In the genomic region with DNA sequence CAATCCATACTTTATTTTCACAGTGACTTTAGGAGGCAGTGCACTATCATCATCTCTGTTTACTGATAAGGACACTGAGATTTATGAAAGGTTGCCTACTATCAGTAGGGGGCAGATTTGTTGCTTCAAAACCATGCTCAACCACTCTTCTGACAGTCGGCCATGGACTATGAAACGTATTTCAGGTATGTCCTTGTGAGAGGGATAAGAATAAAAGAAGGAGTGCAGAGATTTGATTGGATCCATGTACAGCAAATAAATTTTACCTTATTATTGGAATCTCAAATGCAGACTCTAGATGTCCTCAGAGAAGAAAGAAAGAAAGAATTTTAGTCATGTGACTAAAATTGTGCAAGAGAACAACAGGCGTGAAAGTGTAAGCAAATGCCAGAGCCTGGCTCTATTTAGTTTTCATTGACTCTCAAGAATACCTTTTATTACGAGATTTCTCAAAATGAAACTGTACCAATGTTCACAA, we compare ENCODE assay signal across 8 cellular contexts.
DNase-seq lines count a peak whose midpoint lies in the region; ATAC-seq and TF ChIP-seq lines count a peak whose summit lies in the region.

No MANE protein-coding gene starts in this region.

- H3K4me3 ChIP-seq in HEK293 (ENCODE audit: low read depth, low read length), result no peak overlapping the region

- H3K36me3 Mint-ChIP-seq in osteocyte (ENCODE audit: unreplicated experiment), result no peaks in the 10 kb centered on the region

- POLR2A ChIA-PET in HEK293 (lab: Yijun Ruan, JAX), result no interaction called here

- ATAC-seq in esophagus mucosa, result no peak

- H3K9me3 Mint-ChIP-seq in osteocyte (ENCODE audit: unreplicated experiment), result no peaks in the 10 kb centered on the region

- DNase-seq in EL (peak; percentile 48), RPMI8226 (peak; percentile 39), iris pigment epithelial cell (ENCODE audit: low read depth) (peak; percentile 26), NCI-H2107 treated with DMSO at 0.1 percent for 48 hours (lab: John Stamatoyannopoulos, UW; ENCODE audit: unreplicated experiment) (no peak), osteocyte (ENCODE audit: extremely low spot score, unreplicated experiment) (no peak), AML-193 (lab: John Stamatoyannopoulos, UW) (no peak)

- H3K4me1 Mint-ChIP-seq in osteocyte (ENCODE audit: unreplicated experiment), result peaks cover 6% of the 10 kb centered on the region

- CTCF ChIA-PET in HEK293 (lab: Yijun Ruan, JAX), result no interaction called here

- no peak overlapping the region for H3K27ac ChIP-seq in HEK293 (ENCODE audit: extremely low read depth, low read depth, low read length)

- no peaks in the 10 kb centered on the region for H3K9me3 ChIP-seq in HEK293 (ENCODE audit: control insufficient read depth, insufficient read depth, low read depth, low read length)

- H3K4me1 ChIP-seq in HEK293 (ENCODE audit: control insufficient read depth, insufficient read depth, low read length), result no peaks in the 10 kb centered on the region

- peaks cover 33% of the 10 kb centered on the region for H3K27me3 Mint-ChIP-seq in osteocyte (ENCODE audit: unreplicated experiment)

- no peak overlapping the region for H3K27ac Mint-ChIP-seq in osteocyte (ENCODE audit: unreplicated experiment)

- TF ChIP-seq CTCF in HEK293 (tag by site-specific recombination; IDR thresholded peaks at IDR 0.05) (no peak), osteocyte (IDR thresholded peaks at IDR 0.05) (no peak)

- H3K4me3 Mint-ChIP-seq in osteocyte (ENCODE audit: unreplicated experiment), result no peak overlapping the region

- H3K36me3 ChIP-seq in HEK293 (ENCODE audit: control insufficient read depth in 2 of 2, insufficient read depth in 1 of 2, low read length in 2 of 2), result no peaks in the 10 kb centered on the region

TF ChIP-seq in HEK293, 187 proteins besides CTCF, POLR2A, EP300 and RAD21:
- TF ChIP-seq, protein P1, sequence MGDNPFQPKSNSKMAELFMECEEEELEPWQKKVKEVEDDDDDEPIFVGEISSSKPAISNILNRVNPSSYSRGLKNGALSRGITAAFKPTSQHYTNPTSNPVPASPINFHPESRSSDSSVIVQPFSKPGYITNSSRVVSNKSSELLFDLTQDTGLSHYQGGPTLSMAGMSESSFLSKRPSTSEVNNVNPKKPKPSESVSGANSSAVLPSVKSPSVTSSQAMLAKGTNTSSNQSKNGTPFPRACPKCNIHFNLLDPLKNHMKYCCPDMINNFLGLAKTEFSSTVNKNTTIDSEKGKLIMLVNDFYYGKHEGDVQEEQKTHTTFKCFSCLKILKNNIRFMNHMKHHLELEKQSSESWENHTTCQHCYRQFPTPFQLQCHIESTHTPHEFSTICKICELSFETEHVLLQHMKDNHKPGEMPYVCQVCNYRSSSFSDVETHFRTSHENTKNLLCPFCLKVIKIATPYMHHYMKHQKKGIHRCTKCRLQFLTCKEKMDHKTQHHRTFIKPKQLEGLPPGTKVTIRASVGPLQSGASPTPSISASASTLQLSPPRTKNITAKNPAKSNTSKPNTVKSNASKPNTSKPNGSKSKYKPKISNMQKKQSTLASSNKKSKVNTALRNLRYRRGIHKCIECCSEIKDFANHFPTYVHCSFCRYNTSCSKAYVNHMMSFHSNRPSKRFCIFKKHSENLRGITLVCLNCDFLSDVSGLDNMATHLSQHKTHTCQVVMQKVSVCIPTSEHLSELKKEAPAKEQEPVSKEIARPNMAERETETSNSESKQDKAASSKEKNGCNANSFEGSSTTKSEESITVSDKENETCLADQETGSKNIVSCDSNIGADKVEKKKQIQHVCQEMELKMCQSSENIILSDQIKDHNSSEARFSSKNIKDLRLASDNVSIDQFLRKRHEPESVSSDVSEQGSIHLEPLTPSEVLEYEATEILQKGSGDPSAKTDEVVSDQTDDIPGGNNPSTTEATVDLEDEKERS (tag by site-specific recombination; IDR thresholded peaks at IDR 0.05), result no peak
- TF ChIP-seq ZNF292 (tag by site-specific recombination; IDR thresholded peaks at IDR 0.05; ENCODE audit: borderline replicate concordance, low read depth), result no peak
- 0 out of 2 replicates have a peak, but pooled peaks have one; percentile 6 for TF ChIP-seq ZNF654 (tag by site-specific recombination; IDR thresholded peaks at IDR 0.05; ENCODE audit: low read depth)
- TF ChIP-seq, protein P2, sequence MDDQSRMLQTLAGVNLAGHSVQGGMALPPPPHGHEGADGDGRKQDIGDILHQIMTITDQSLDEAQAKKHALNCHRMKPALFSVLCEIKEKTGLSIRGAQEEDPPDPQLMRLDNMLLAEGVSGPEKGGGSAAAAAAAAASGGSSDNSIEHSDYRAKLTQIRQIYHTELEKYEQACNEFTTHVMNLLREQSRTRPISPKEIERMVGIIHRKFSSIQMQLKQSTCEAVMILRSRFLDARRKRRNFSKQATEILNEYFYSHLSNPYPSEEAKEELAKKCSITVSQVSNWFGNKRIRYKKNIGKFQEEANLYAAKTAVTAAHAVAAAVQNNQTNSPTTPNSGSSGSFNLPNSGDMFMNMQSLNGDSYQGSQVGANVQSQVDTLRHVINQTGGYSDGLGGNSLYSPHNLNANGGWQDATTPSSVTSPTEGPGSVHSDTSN (CRISPR knock-in tag; IDR thresholded peaks at IDR 0.05), result no peak
- no peak for TF ChIP-seq SP2 (tag by site-specific recombination; IDR thresholded peaks at IDR 0.05)
- no peak for TF ChIP-seq PRDM1 (tag by site-specific recombination; IDR thresholded peaks at IDR 0.05)
TF ChIP-seq in HEK293: peak in this region for 1.

Comparison
In these comparisons a context has a peak if more than half of its experiments do, and no peak if none do; other contexts are left out.
1. DNase-seq: peak in EL (single experiment), RPMI8226 (single experiment) and iris pigment epithelial cell (single experiment); none in NCI-H2107 treated with DMSO at 0.1 percent for 48 hours (single experiment), osteocyte (single experiment) and AML-193 (0 of 2).